ENCODE assay signal across 18 cellular contexts in genomic region chr9:126796758-126797157, GRCh38.
"Had no signal": no experiment of that assay in that cellular context is flagged by ENCODE, and none has a peak within 500 bp of the region (broad histone marks: within the 10 kb centered on the region; RNA-seq: fewer than 3 reads in every experiment).

No MANE protein-coding gene starts in this region.

- H3K27me3 ChIP-seq: breast epithelium, right atrium auricular region had no signal

- DNase-seq: activated CD4-positive, alpha-beta T cell treated with anti-CD3 and anti-CD28 coated beads for 4 hours; activated CD4-positive, alpha-beta T cell treated with anti-CD3 and anti-CD28 coated beads, Interleukin-2, amount 50 U/mL, for 4 hours; activated gamma-delta T cell; activated naive CD8-positive, alpha-beta T cell treated with anti-CD3 and anti-CD28 coated beads, Interleukin-2, amount 50 U/mL, for 24 hours; activated T-cell treated with anti-CD3 and anti-CD28 coated beads, Interleukin-2, amount 50 U/mL, for 1 hour; central memory CD4-positive, alpha-beta T cell; foreskin fibroblast; hypothalamus; naive thymus-derived CD8-positive, alpha-beta T cell; spleen; stimulated activated naive CD4-positive, alpha-beta T cell; T-helper 1 cell had no signal

- H3K27me3 Mint-ChIP-seq: activated naive CD4-positive, alpha-beta T cell treated with anti-CD3 and anti-CD28 coated beads, Interleukin-2, amount 50 U/mL, for 24 hours had no signal

- H3K27ac Mint-ChIP-seq: activated naive CD4-positive, alpha-beta T cell treated with anti-CD3 and anti-CD28 coated beads, Interleukin-2, amount 50 U/mL, for 24 hours; activated naive CD8-positive, alpha-beta T cell treated with anti-CD3 and anti-CD28 coated beads, Interleukin-2, amount 50 U/mL, for 24 hours; T-helper 2 cell treated with Interferon-gamma antibody and Interleukin-4, amounts not matched to agents 5 μg/mL and 100 μg/mL, for 36 hours had no signal

- ATAC-seq: activated naive CD8-positive, alpha-beta T cell treated with anti-CD3 and anti-CD28 coated beads, Interleukin-2, amount 50 U/mL, for 24 hours; esophagus mucosa; naive thymus-derived CD8-positive, alpha-beta T cell had no signal

- H3K9me3 Mint-ChIP-seq: activated naive CD4-positive, alpha-beta T cell treated with anti-CD3 and anti-CD28 coated beads, Interleukin-2, amount 50 U/mL, for 24 hours; T-helper 2 cell treated with Interferon-gamma antibody and Interleukin-4, amounts not matched to agents 5 μg/mL and 100 μg/mL, for 36 hours had no signal

- H3K27ac ChIP-seq: breast epithelium, right atrium auricular region, spleen, tibial nerve had no signal

- H3K4me3 Mint-ChIP-seq: activated naive CD4-positive, alpha-beta T cell treated with anti-CD3 and anti-CD28 coated beads, Interleukin-2, amount 50 U/mL, for 24 hours; activated naive CD8-positive, alpha-beta T cell treated with anti-CD3 and anti-CD28 coated beads, Interleukin-2, amount 50 U/mL, for 24 hours; naive thymus-derived CD8-positive, alpha-beta T cell; T-helper 2 cell treated with Interferon-gamma antibody and Interleukin-4, amounts not matched to agents 5 μg/mL and 100 μg/mL, for 36 hours had no signal

- H3K4me3 ChIP-seq: breast epithelium, right atrium auricular region, spleen, tibial nerve had no signal

- H3K36me3 ChIP-seq: breast epithelium, right atrium auricular region, spleen, tibial nerve had no signal

- H3K4me1 ChIP-seq: breast epithelium, spleen, tibial nerve had no signal

- H3K9me3 ChIP-seq: right atrium auricular region had no signal

- H3K36me3 Mint-ChIP-seq: activated naive CD4-positive, alpha-beta T cell treated with anti-CD3 and anti-CD28 coated beads, Interleukin-2, amount 50 U/mL, for 24 hours had no signal

- H3K4me1 Mint-ChIP-seq: activated naive CD4-positive, alpha-beta T cell treated with anti-CD3 and anti-CD28 coated beads, Interleukin-2, amount 50 U/mL, for 24 hours; activated naive CD8-positive, alpha-beta T cell treated with anti-CD3 and anti-CD28 coated beads, Interleukin-2, amount 50 U/mL, for 24 hours; naive thymus-derived CD8-positive, alpha-beta T cell had no signal
